Comparison of ENCODE assay signal across 21 cellular contexts in the genomic region with DNA sequence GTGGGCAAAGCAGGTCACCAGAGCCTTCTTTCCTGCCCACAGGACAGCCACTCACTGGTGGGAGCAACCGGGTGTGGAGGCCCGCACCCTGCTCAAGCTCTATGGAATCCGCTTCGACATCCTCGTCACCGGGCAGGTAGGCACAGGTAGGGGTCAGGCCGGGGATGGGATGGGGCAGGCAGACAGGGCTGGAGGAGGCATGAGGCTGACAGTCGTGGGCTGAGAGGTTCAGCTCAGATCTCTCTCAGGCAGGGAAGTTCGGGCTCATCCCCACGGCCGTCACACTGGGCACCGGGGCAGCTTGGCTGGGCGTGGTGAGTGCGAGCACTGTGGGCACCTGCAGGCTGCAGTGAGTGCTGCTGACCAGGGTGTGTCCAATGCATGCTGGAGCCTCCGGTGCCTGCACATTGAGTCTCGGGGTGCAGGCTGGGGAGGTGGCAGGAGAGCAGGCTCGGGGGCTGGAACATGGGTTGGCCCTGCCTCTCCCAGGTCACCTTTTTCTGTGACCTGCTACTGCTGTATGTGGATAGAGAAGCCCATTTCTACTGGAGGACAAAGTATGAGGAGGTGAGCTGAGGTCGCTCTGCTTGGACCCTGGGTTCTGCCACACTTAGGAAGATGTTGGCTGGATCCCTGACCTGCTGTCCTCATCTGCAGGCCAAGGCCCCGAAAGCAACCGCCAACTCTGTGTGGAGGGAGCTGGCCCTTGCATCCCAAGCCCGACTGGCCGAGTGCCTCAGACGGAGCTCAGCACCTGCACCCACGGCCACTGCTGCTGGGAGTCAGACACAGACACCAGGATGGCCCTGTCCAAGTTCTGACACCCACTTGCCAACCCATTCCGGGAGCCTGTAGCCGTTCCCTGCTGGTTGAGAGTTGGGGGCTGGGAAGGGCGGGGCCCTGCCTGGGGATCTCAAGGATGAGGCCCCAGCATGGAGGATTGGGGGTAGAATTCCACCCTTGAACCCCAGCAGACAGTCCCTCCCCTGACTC. TPM values are rescaled to one million over a fixed set of nuclear protein-coding genes. Genes with fewer than 3 reads are reported as not detected.
DNase-seq lines count a peak whose midpoint lies in the region; ATAC-seq lines count a peak whose summit lies in the region.
"Had no signal": no experiment of that assay in that cellular context is flagged by ENCODE, and none has a peak within 500 bp of the region (broad histone marks: within the 10 kb centered on the region; RNA-seq: fewer than 3 reads in every experiment).

No MANE protein-coding gene starts in this region.

- WGBS in urinary bladder = 85% methylated on average over 27 of the region's 27 CpGs

- H3K4me1 Mint-ChIP-seq in activated naive CD8-positive, alpha-beta T cell treated with anti-CD3 and anti-CD28 coated beads for 36 hours = peaks cover 19% of the 10 kb centered on the region
- peaks cover 8% of the 10 kb centered on the region for H3K4me1 Mint-ChIP-seq in activated naive CD8-positive, alpha-beta T cell treated with anti-CD3 and anti-CD28 coated beads, Interleukin-2, amount 50 U/mL, for 24 hours
- peaks cover 12 to 15% of the 10 kb centered on the region in 2 donors for H3K4me1 Mint-ChIP-seq in effector memory CD8-positive, alpha-beta T cell (ENCODE audit: low read depth in 2 of 2)

- H3K36me3 Mint-ChIP-seq in activated naive CD8-positive, alpha-beta T cell treated with anti-CD3 and anti-CD28 coated beads for 36 hours = no peaks in the 10 kb centered on the region
- no peaks in the 10 kb centered on the region for H3K36me3 Mint-ChIP-seq in activated naive CD8-positive, alpha-beta T cell treated with anti-CD3 and anti-CD28 coated beads, Interleukin-2, amount 50 U/mL, for 24 hours (ENCODE audit: low read depth)
- H3K36me3 Mint-ChIP-seq in effector memory CD8-positive, alpha-beta T cell (ENCODE audit: insufficient read depth) = peaks cover 2% of the 10 kb centered on the region

- no peak overlapping the region for H3K27ac Mint-ChIP-seq in activated naive CD8-positive, alpha-beta T cell treated with anti-CD3 and anti-CD28 coated beads for 36 hours
- H3K27ac Mint-ChIP-seq in activated naive CD8-positive, alpha-beta T cell treated with anti-CD3 and anti-CD28 coated beads, Interleukin-2, amount 50 U/mL, for 24 hours = no peak overlapping the region
- H3K27ac Mint-ChIP-seq in effector memory CD8-positive, alpha-beta T cell = peak overlapping the region; percentile 79 to 86
- H3K27ac Mint-ChIP-seq: activated T-cell treated with anti-CD3 and anti-CD28 coated beads, Interleukin-2, amount 50 U/mL, for 72 hours had no signal

- no peaks in the 10 kb centered on the region for H3K9me3 Mint-ChIP-seq in activated naive CD8-positive, alpha-beta T cell treated with anti-CD3 and anti-CD28 coated beads for 36 hours
- H3K9me3 Mint-ChIP-seq in activated naive CD8-positive, alpha-beta T cell treated with anti-CD3 and anti-CD28 coated beads, Interleukin-2, amount 50 U/mL, for 24 hours = no peaks in the 10 kb centered on the region
- H3K9me3 Mint-ChIP-seq in effector memory CD8-positive, alpha-beta T cell = no peaks in the 10 kb centered on the region
- H3K9me3 Mint-ChIP-seq: activated T-cell treated with anti-CD3 and anti-CD28 coated beads, Interleukin-2, amount 50 U/mL, for 72 hours had no signal

- H3K4me3 Mint-ChIP-seq in activated naive CD8-positive, alpha-beta T cell treated with anti-CD3 and anti-CD28 coated beads for 36 hours = peak overlapping the region; percentile 47
- no peak overlapping the region for H3K4me3 Mint-ChIP-seq in activated naive CD8-positive, alpha-beta T cell treated with anti-CD3 and anti-CD28 coated beads, Interleukin-2, amount 50 U/mL, for 24 hours
- H3K4me3 Mint-ChIP-seq in effector memory CD8-positive, alpha-beta T cell = peak overlapping the region; percentile 57 to 64
- H3K4me3 Mint-ChIP-seq: activated T-cell treated with anti-CD3 and anti-CD28 coated beads, Interleukin-2, amount 50 U/mL, for 72 hours had no signal

- no peaks in the 10 kb centered on the region for H3K36me3 ChIP-seq in urinary bladder (ENCODE audit: insufficient read depth)
- H3K36me3 ChIP-seq: esophagus muscularis mucosa, left ventricle myocardium inferior, transverse colon had no signal

- DNase-seq in activated naive CD8-positive, alpha-beta T cell treated with anti-CD3 and anti-CD28 coated beads for 36 hours = no peak
- DNase-seq in activated naive CD8-positive, alpha-beta T cell treated with anti-CD3 and anti-CD28 coated beads, Interleukin-2, amount 50 U/mL, for 24 hours = no peak
- no peak for DNase-seq in effector memory CD8-positive, alpha-beta T cell
- no peak for DNase-seq in NK-92 treated with Interleukin-12 subunit alpha and Interleukin-12 subunit beta, amount 100 ng/mL, for 24 hours (lab: John Stamatoyannopoulos, UW)
- DNase-seq in stimulated activated CD4-positive, alpha-beta T cell treated with anti-CD3 and anti-CD28 coated beads, Interleukin-4, amount 100 ng/mL, for 24 hours = no peak
- DNase-seq: activated CD4-positive, alpha-beta T cell treated with anti-CD3 and anti-CD28 coated beads, Interleukin-2, amount 50 U/mL, for 48 hours; left ventricle myocardium inferior; MV-4-11; NCI-H1930; NCI-H446; nucleus accumbens; retina; transverse colon had no signal

- peak overlapping the region; percentile 4 for H3K27ac ChIP-seq in urinary bladder (ENCODE audit: low read depth)
- H3K27ac ChIP-seq: esophagus muscularis mucosa, left ventricle myocardium inferior, transverse colon had no signal

- H3K4me1 ChIP-seq in urinary bladder (ENCODE audit: insufficient read depth) = no peaks in the 10 kb centered on the region
- H3K4me1 ChIP-seq: transverse colon had no signal

- H3K4me3 ChIP-seq in urinary bladder (ENCODE audit: low read depth, low read length) = no peak overlapping the region
- H3K4me3 ChIP-seq: esophagus muscularis mucosa, left ventricle myocardium inferior, transverse colon had no signal

- ATAC-seq in activated naive CD8-positive, alpha-beta T cell treated with anti-CD3 and anti-CD28 coated beads, Interleukin-2, amount 50 U/mL, for 24 hours = no peak
- no peak for ATAC-seq in effector memory CD8-positive, alpha-beta T cell (replicated peaks)
- ATAC-seq: Right ventricle myocardium inferior had no signal

- peaks cover 2% of the 10 kb centered on the region for H3K27me3 Mint-ChIP-seq in activated naive CD8-positive, alpha-beta T cell treated with anti-CD3 and anti-CD28 coated beads for 36 hours
- peaks cover 19% of the 10 kb centered on the region for H3K27me3 Mint-ChIP-seq in activated naive CD8-positive, alpha-beta T cell treated with anti-CD3 and anti-CD28 coated beads, Interleukin-2, amount 50 U/mL, for 24 hours
- H3K27me3 Mint-ChIP-seq in effector memory CD8-positive, alpha-beta T cell = peaks cover 18 to 23% of the 10 kb centered on the region in 2 donors

RNA-seq across cellular contexts. Expression of gene SLC7A4, which starts 6.3 kb away (rescaled TPM):
- under 1 TPM; 0.41 to 0.44 TPM for total RNA-seq in activated naive CD8-positive, alpha-beta T cell treated with anti-CD3 and anti-CD28 coated beads for 36 hours
- total RNA-seq in urinary bladder = 0.42 TPM
- polyA plus RNA-seq in urinary bladder = 1.2 TPM
- total RNA-seq: A673; activated T-cell treated with anti-CD3 and anti-CD28 coated beads, Interleukin-2, amount 50 U/mL, for 72 hours; cardiac septum; glomerular endothelial cell had no signal

RNA-seq across cellular contexts. Expression of gene P2RX6, which starts 11.1 kb away (rescaled TPM):
- total RNA-seq in activated naive CD8-positive, alpha-beta T cell treated with anti-CD3 and anti-CD28 coated beads for 36 hours = under 1 TPM; 0.14 to 0.43 TPM
- 0.74 TPM for total RNA-seq in urinary bladder
- polyA plus RNA-seq in urinary bladder = 0.96 TPM

RNA-seq across cellular contexts. Expression of gene LRRC74B, which starts 19.7 kb away (rescaled TPM):
- not detected for total RNA-seq in activated naive CD8-positive, alpha-beta T cell treated with anti-CD3 and anti-CD28 coated beads for 36 hours
- total RNA-seq in urinary bladder = not detected
- not detected for polyA plus RNA-seq in urinary bladder
- total RNA-seq: A673; activated T-cell treated with anti-CD3 and anti-CD28 coated beads, Interleukin-2, amount 50 U/mL, for 72 hours; cardiac septum; esophagus muscularis mucosa; glomerular endothelial cell; left ventricle myocardium inferior; mucosa of gallbladder; Right ventricle myocardium inferior; transverse colon had no signal

RNA-seq across cellular contexts. Expression of gene THAP7, which starts 24.1 kb away (rescaled TPM):
- 10 to 100 TPM; 34.3 to 34.5 TPM for total RNA-seq in activated naive CD8-positive, alpha-beta T cell treated with anti-CD3 and anti-CD28 coated beads for 36 hours
- total RNA-seq in urinary bladder = 17.3 TPM
- 55.0 TPM for polyA plus RNA-seq in urinary bladder

RNA-seq across cellular contexts. Expression of gene LZTR1, which starts 44.0 kb away (rescaled TPM):
- 10 to 100 TPM; 32.4 to 39.2 TPM for total RNA-seq in activated naive CD8-positive, alpha-beta T cell treated with anti-CD3 and anti-CD28 coated beads for 36 hours
- total RNA-seq in urinary bladder = 42.8 TPM
- polyA plus RNA-seq in urinary bladder = 48.1 TPM

Comparison
In these comparisons a context has a peak if more than half of its experiments do, and no peak if none do; other contexts are left out.
1. H3K27ac Mint-ChIP-seq: peak in effector memory CD8-positive, alpha-beta T cell (2 of 2); none in activated naive CD8-positive, alpha-beta T cell treated with anti-CD3 and anti-CD28 coated beads for 36 hours (single experiment) and activated naive CD8-positive, alpha-beta T cell treated with anti-CD3 and anti-CD28 coated beads, Interleukin-2, amount 50 U/mL, for 24 hours (single experiment).